Comparison of ENCODE assay signal across 1 cellular context in genomic region chr22:36231051-36231450, GRCh38.
TF ChIP-seq lines count a peak whose summit lies in the region.

No MANE protein-coding gene starts in this region.

TF ChIP-seq in K562, 482 proteins besides CTCF, POLR2A, EP300 and RAD21:
- TF ChIP-seq ZFP36 (IDR thresholded peaks at IDR 0.05; ENCODE audit: low read depth, low read length, partially characterized antibody) = peak; percentile 42
- 0 out of 2 replicates have a peak, but pooled peaks have one; percentile 0 for TF ChIP-seq ZKSCAN1 (IDR thresholded peaks at IDR 0.05; ENCODE audit: low read depth, low read length)
